ENCODE assay signal across 1 cellular context in genomic region chr7:22346383-22347107, GRCh38.
TF ChIP-seq lines count a peak whose summit lies in the region.

No MANE protein-coding gene starts in this region.

TF ChIP-seq in HepG2, 621 proteins besides CTCF, POLR2A, EP300 and RAD21 (continued from another document and continues in another):
- TF ChIP-seq IKZF4 (CRISPR knock-in tag; IDR thresholded peaks at IDR 0.05; ENCODE audit: borderline replicate concordance, low read depth, not compliant biosample characterization) (no peak), ZNF367 (CRISPR knock-in tag; IDR thresholded peaks at IDR 0.05; ENCODE audit: borderline replicate concordance) (no peak), HNRNPK (IDR thresholded peaks at IDR 0.05; ENCODE audit: low read depth, low read length, poor library complexity, severe bottlenecking) (no peak), POLR2AphosphoS5 (IDR thresholded peaks at IDR 0.05; ENCODE audit: low read depth, low read length) (no peak), MXI1 (IDR thresholded peaks at IDR 0.05; ENCODE audit: borderline replicate concordance, low read depth, low read length) (no peak), REL (CRISPR knock-in tag; conservative IDR thresholded peaks at IDR 0.05) (no peak), ZNF296 (CRISPR knock-in tag; conservative IDR thresholded peaks at IDR 0.05) (no peak), NFKBIZ (CRISPR knock-in tag; IDR thresholded peaks at IDR 0.05) (peak; percentile 84; the same call in 1 of the 2 replicates), ZNF572 (CRISPR knock-in tag; IDR thresholded peaks at IDR 0.05) (no peak), ZBTB8A (CRISPR knock-in tag; IDR thresholded peaks at IDR 0.05; ENCODE audit: borderline replicate concordance, low read depth) (no peak), ZNF33B (CRISPR knock-in tag; IDR thresholded peaks at IDR 0.05) (no peak), CHD4 (IDR thresholded peaks at IDR 0.05; ENCODE audit: borderline replicate concordance, low read length) (no peak), EHMT2 (IDR thresholded peaks at IDR 0.05; ENCODE audit: borderline replicate concordance, low read depth, low read length) (peak; percentile 89; the same call in 1 of the 2 replicates), ZNF431 (CRISPR knock-in tag; IDR thresholded peaks at IDR 0.05; ENCODE audit: borderline replicate concordance, low read depth) (no peak), ZNF3 (CRISPR knock-in tag; IDR thresholded peaks at IDR 0.05) (no peak), ZNF839 (CRISPR knock-in tag; IDR thresholded peaks at IDR 0.05; ENCODE audit: borderline replicate concordance) (no peak), LCORL (IDR thresholded peaks at IDR 0.05) (no peak), LCORL (CRISPR knock-in tag; IDR thresholded peaks at IDR 0.05) (peak; percentile 64), TAF1 (CRISPR knock-in tag; IDR thresholded peaks at IDR 0.05) (no peak), SAP130 (CRISPR knock-in tag; IDR thresholded peaks at IDR 0.05; ENCODE audit: low read depth) (peak; percentile 83), ZNF274 (CRISPR knock-in tag; IDR thresholded peaks at IDR 0.05) (no peak), POLR2G (IDR thresholded peaks at IDR 0.05; ENCODE audit: low read depth, low read length) (no peak), ZNF629 (CRISPR knock-in tag; conservative IDR thresholded peaks at IDR 0.05) (no peak), RXRB (CRISPR knock-in tag; IDR thresholded peaks at IDR 0.05; ENCODE audit: borderline replicate concordance) (peak; percentile 49; the same call in 1 of the 2 replicates), FOXP4 (CRISPR knock-in tag; IDR thresholded peaks at IDR 0.05) (peak; percentile 98), TP53 (CRISPR knock-in tag; conservative IDR thresholded peaks at IDR 0.05) (no peak), ATRX (CRISPR knock-in tag; IDR thresholded peaks at IDR 0.05; ENCODE audit: borderline replicate concordance) (no peak), ZC3H13 (CRISPR knock-in tag; IDR thresholded peaks at IDR 0.05) (no peak), CBFB (CRISPR knock-in tag; IDR thresholded peaks at IDR 0.05) (no peak), SALL2 (CRISPR knock-in tag; IDR thresholded peaks at IDR 0.05) (no peak), SP4 (CRISPR knock-in tag; IDR thresholded peaks at IDR 0.05) (no peak), ZBED4 (CRISPR knock-in tag; IDR thresholded peaks at IDR 0.05; ENCODE audit: borderline replicate concordance) (no peak), TMF1 (CRISPR knock-in tag; IDR thresholded peaks at IDR 0.05; ENCODE audit: low read depth) (no peak), SOX13 (IDR thresholded peaks at IDR 0.05) (no peak), SOX13 (CRISPR knock-in tag; conservative IDR thresholded peaks at IDR 0.05 in 1 of 2, IDR thresholded peaks at IDR 0.05 in 1 of 2) (peak in 1 of 2 experiments; percentile 78; a peak in 2 of 4 replicates), ZNF691 (CRISPR knock-in tag; IDR thresholded peaks at IDR 0.05; ENCODE audit: borderline replicate concordance, low read depth) (no peak), ZNF644 (CRISPR knock-in tag; IDR thresholded peaks at IDR 0.05; ENCODE audit: low read depth) (no peak; the same call in 1 of the 2 replicates), GMEB2 (CRISPR knock-in tag; IDR thresholded peaks at IDR 0.05; ENCODE audit: low read depth) (no peak), ZNF878 (CRISPR knock-in tag; IDR thresholded peaks at IDR 0.05) (no peak), KLF9 (CRISPR knock-in tag; IDR thresholded peaks at IDR 0.05; ENCODE audit: low read depth) (no peak), BRD4 (CRISPR knock-in tag; IDR thresholded peaks at IDR 0.05) (no peak), ZNF790 (CRISPR knock-in tag; IDR thresholded peaks at IDR 0.05; ENCODE audit: borderline replicate concordance) (no peak), ZNF670 (CRISPR knock-in tag; IDR thresholded peaks at IDR 0.05; ENCODE audit: borderline replicate concordance) (peak; percentile 45; the same call in 1 of the 2 replicates), REXO4 (CRISPR knock-in tag; IDR thresholded peaks at IDR 0.05; ENCODE audit: borderline replicate concordance) (no peak), ELF3 (CRISPR knock-in tag; IDR thresholded peaks at IDR 0.05) (peak; percentile 70; the same call in 1 of the 2 replicates), NFRKB (IDR thresholded peaks at IDR 0.05) (no peak), NR1H2 (CRISPR knock-in tag; IDR thresholded peaks at IDR 0.05; ENCODE audit: borderline replicate concordance, low read depth) (no peak), ZNF574 (CRISPR knock-in tag; IDR thresholded peaks at IDR 0.05) (no peak), FOXP1 (IDR thresholded peaks at IDR 0.05) (peak; percentile 68), FOXP1 (CRISPR knock-in tag; IDR thresholded peaks at IDR 0.05) (peak; percentile 93), FOXA3 (CRISPR knock-in tag; IDR thresholded peaks at IDR 0.05) (peak; percentile 77), PAF1 (CRISPR knock-in tag; IDR thresholded peaks at IDR 0.05) (no peak), ZNF333 (CRISPR knock-in tag; IDR thresholded peaks at IDR 0.05; ENCODE audit: borderline replicate concordance) (no peak), ZNF33A (CRISPR knock-in tag; IDR thresholded peaks at IDR 0.05; ENCODE audit: borderline replicate concordance) (no peak), ZNF816 (CRISPR knock-in tag; IDR thresholded peaks at IDR 0.05; ENCODE audit: borderline replicate concordance) (peak; percentile 94), GATAD2A (CRISPR knock-in tag; IDR thresholded peaks at IDR 0.05) (peak; percentile 67), GATA4 (IDR thresholded peaks at IDR 0.05; ENCODE audit: borderline replicate concordance, low read depth) (peak; percentile 76; the same call in 1 of the 2 replicates), ZNF317 (CRISPR knock-in tag; IDR thresholded peaks at IDR 0.05) (no peak), NONO (IDR thresholded peaks at IDR 0.05) (no peak), NONO (CRISPR knock-in tag; conservative IDR thresholded peaks at IDR 0.05) (no peak), PTBP1 (IDR thresholded peaks at IDR 0.05; ENCODE audit: low read depth, low read length, poor library complexity, severe bottlenecking) (no peak)
- TF ChIP-seq, protein P1, sequence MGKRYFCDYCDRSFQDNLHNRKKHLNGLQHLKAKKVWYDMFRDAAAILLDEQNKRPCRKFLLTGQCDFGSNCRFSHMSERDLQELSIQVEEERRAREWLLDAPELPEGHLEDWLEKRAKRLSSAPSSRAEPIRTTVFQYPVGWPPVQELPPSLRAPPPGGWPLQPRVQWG (CRISPR knock-in tag; IDR thresholded peaks at IDR 0.05; ENCODE audit: borderline replicate concordance, low read depth) = no peak
- TF ChIP-seq, protein P2, sequence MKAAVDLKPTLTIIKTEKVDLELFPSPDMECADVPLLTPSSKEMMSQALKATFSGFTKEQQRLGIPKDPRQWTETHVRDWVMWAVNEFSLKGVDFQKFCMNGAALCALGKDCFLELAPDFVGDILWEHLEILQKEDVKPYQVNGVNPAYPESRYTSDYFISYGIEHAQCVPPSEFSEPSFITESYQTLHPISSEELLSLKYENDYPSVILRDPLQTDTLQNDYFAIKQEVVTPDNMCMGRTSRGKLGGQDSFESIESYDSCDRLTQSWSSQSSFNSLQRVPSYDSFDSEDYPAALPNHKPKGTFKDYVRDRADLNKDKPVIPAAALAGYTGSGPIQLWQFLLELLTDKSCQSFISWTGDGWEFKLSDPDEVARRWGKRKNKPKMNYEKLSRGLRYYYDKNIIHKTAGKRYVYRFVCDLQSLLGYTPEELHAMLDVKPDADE (CRISPR knock-in tag; IDR thresholded peaks at IDR 0.05) = no peak
